Comparison of ENCODE assay signal across 9 cellular contexts in the genomic region with DNA sequence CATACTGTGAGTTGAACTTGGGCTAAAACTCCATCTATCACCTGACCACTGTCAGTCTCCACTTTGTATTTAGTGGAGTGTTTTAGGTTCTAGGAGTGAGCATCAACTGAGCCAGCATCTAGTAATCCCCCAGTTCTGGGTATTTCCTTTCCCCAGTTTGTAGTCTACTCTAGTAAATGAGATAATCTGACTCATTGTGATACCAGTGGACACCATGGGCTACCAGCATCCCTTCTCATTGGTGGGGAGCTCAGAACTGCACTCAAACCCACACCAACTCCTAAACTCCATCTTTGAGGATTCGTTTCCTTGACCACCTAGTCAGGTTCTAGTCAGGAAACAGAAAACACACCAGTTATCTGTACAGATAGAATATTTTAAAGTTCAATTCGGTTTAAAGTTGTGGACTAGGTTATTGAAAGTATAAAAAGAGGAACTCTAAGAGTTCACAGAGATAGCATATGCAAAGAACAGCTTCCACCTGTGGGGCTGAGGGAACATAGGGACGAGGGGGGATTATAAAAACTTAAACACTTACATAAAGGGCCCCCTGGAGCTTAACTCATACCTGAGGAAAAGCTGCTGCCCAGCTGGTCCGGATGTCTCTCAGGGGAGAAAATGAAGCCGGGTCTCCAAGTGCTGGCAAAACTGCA. TPM values are rescaled to one million over a fixed set of nuclear protein-coding genes. Genes with fewer than 3 reads are reported as not detected.
DNase-seq lines count a peak whose midpoint lies in the region; ATAC-seq and TF ChIP-seq lines count a peak whose summit lies in the region.
"Had no signal": no experiment of that assay in that cellular context is flagged by ENCODE, and none has a peak within 500 bp of the region (broad histone marks: within the 10 kb centered on the region; RNA-seq: fewer than 3 reads in every experiment).

No MANE protein-coding gene starts in this region.

- in situ Hi-C loops in GM13977 (cut with MboI; ENCODE audit: low pct_unique_long_range_greater_than_20kb, low sequenced_read_pairs, unreplicated experiment): no loop called here

- ATAC-seq in GM19467 (IDR thresholded peaks at IDR 0.05; ENCODE audit: unreplicated experiment) (peak; percentile 76), HG03135 (IDR thresholded peaks at IDR 0.05; ENCODE audit: unreplicated experiment) (peak; percentile 89), left colon (no peak)

- peak overlapping the region; percentile 64 for H3K27ac Mint-ChIP-seq in activated naive CD8-positive, alpha-beta T cell treated with anti-CD3 and anti-CD28 coated beads for 36 hours
- no peak overlapping the region for H3K27ac Mint-ChIP-seq in type B pancreatic cell

- H3K4me1 Mint-ChIP-seq in activated naive CD8-positive, alpha-beta T cell treated with anti-CD3 and anti-CD28 coated beads for 36 hours: peaks cover 8% of the 10 kb centered on the region
- H3K4me1 Mint-ChIP-seq in type B pancreatic cell (ENCODE audit: unreplicated experiment): no peaks in the 10 kb centered on the region

- H3K9me3 Mint-ChIP-seq in activated naive CD8-positive, alpha-beta T cell treated with anti-CD3 and anti-CD28 coated beads for 36 hours: no peaks in the 10 kb centered on the region
- H3K9me3 Mint-ChIP-seq in type B pancreatic cell: no peaks in the 10 kb centered on the region

- H3K36me3 Mint-ChIP-seq in activated naive CD8-positive, alpha-beta T cell treated with anti-CD3 and anti-CD28 coated beads for 36 hours: peaks cover 14% of the 10 kb centered on the region
- peaks cover 19% of the 10 kb centered on the region for H3K36me3 Mint-ChIP-seq in type B pancreatic cell

- intact Hi-C loops in left colon (cut with DNase I, micrococcal nuclease): no loop called here

- H3K27me3 Mint-ChIP-seq in activated naive CD8-positive, alpha-beta T cell treated with anti-CD3 and anti-CD28 coated beads for 36 hours: no peaks in the 10 kb centered on the region
- H3K27me3 Mint-ChIP-seq in type B pancreatic cell: no peaks in the 10 kb centered on the region

- no peak overlapping the region for H3K4me3 Mint-ChIP-seq in activated naive CD8-positive, alpha-beta T cell treated with anti-CD3 and anti-CD28 coated beads for 36 hours
- H3K4me3 Mint-ChIP-seq in type B pancreatic cell: no peak overlapping the region

- DNase-seq in GM13977 (ENCODE audit: low spot score): peak; percentile 73
- no peak for DNase-seq in activated naive CD8-positive, alpha-beta T cell treated with anti-CD3 and anti-CD28 coated beads for 36 hours
- no peak for DNase-seq in left colon
- no peak for DNase-seq in dermis blood vessel endothelial cell
- no peak for DNase-seq in NCI-H2227 (lab: John Stamatoyannopoulos, UW; ENCODE audit: unreplicated experiment)
- no peak for DNase-seq in type B pancreatic cell (ENCODE audit: extremely low spot score, unreplicated experiment)
- DNase-seq: small intestine had no signal

- TF ChIP-seq CTCF in GM13977 (IDR thresholded peaks at IDR 0.05; ENCODE audit: extremely low read depth, insufficient read depth, missing control alignments) (no peak), type B pancreatic cell (conservative IDR thresholded peaks at IDR 0.05) (no peak)

RNA-seq across cellular contexts. Expression of gene LEO1, which starts 36.0 kb away (rescaled TPM):
- 10 to 100 TPM; 31.8 to 32.2 TPM for total RNA-seq in activated naive CD8-positive, alpha-beta T cell treated with anti-CD3 and anti-CD28 coated beads for 36 hours
- total RNA-seq in left colon: 10 to 100 TPM; 23.7 to 25.3 TPM
- total RNA-seq in dermis blood vessel endothelial cell: 38.6 and 59.1 TPM in 2 replicates
- total RNA-seq in type B pancreatic cell (ENCODE audit: low replicate concordance): 25.8 and 30.0 TPM in 2 replicates
